ENCODE assay signal across 14 cellular contexts in the genomic region with DNA sequence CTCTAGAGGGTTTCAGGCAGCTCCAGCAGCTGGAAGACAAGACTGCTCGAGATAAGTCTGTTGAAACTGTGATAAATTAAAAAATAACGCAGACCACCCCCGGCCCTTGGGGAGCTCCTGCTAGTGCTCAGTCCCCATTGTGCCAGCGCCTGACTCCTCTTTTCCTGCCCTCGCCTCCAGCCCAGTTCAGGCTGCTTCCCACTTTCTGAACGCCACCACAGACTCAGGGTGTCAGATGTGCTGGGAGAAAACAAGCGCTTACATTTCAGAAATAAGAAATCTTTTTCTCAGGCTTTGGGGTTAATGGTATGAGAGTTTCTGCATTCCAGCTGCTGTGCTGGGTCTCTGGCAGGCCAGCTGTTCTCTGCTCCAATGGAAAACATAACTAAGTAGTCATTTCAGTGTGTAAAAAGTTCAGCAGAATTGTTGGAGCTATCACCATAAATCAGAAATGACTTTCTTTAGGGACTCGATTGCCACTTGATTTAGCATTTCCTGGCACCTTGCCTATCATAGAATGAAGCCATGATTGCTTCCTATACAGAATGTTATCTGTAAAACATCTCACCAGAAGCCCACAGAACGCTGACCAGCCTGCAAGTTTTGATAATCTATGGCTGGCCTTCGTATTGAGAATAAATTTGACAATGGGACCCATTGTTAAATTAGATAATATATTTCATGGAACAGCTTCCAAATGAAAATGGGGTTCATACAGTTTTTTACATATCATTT.
A peak's percentile ranks its signal among the peaks of the same experiment; 100 is the strongest.
DNase-seq lines count a peak whose midpoint lies in the region; FAIRE-seq and TF ChIP-seq lines count a peak whose summit lies in the region.
"Had no signal": no experiment of that assay in that cellular context is flagged by ENCODE, and none has a peak within 500 bp of the region (broad histone marks: within the 10 kb centered on the region; RNA-seq: fewer than 3 reads in every experiment).

No MANE protein-coding gene starts in this region.

- peak; percentile 49 for DNase-seq in EH (ENCODE audit: low read depth)
- DNase-seq in endothelial cell of umbilical vein (ENCODE audit: low read depth, low spot score) = peak; percentile 11
- DNase-seq in hepatic stellate cell (ENCODE audit: low spot score) = peak; percentile 46
- no peak for DNase-seq in DMS153 treated with DMSO at 0.1 percent for 48 hours (lab: John Stamatoyannopoulos, UW; ENCODE audit: unreplicated experiment)
- DNase-seq in T-helper 2 cell = no peak
- DNase-seq in HAP-1 (ENCODE audit: low spot score in 2 of 2) = no peak
- DNase-seq in NCI-H2107 (lab: John Stamatoyannopoulos, UW) = no peak
- DNase-seq: activated CD4-positive, alpha-beta T cell treated with anti-CD3 and anti-CD28 coated beads for 36 hours; activated T-cell treated with anti-CD3 and anti-CD28 coated beads, Interleukin-2, amount 50 U/mL, for 48 hours; kidney glomerular epithelial cell; NCI-H1105 treated with DMSO at 0.1 percent for 48 hours; T-helper 17 cell had no signal

- no peak overlapping the region for H2AFZ ChIP-seq in endothelial cell of umbilical vein (ENCODE audit: low read depth, low read length)

- H3K9me3 ChIP-seq in endothelial cell of umbilical vein (replicated peaks; ENCODE audit: control insufficient read depth, insufficient read depth, low read length) (no peaks in the 10 kb centered on the region), skeletal muscle satellite cell (replicated peaks; ENCODE audit: low read length) (no peaks in the 10 kb centered on the region), HAP-1 (no peaks in the 10 kb centered on the region)
- H3K9me3 ChIP-seq: adrenal gland had no signal

- TF ChIP-seq POLR2A in endothelial cell of umbilical vein (IDR thresholded peaks at IDR 0.05; ENCODE audit: low read depth, low read length) = no peak

- TF ChIP-seq CTCF in endothelial cell of umbilical vein (IDR thresholded peaks at IDR 0.05; ENCODE audit: extremely low read depth in 1 of 2, insufficient read depth in 1 of 2, low read depth in 1 of 2, low read length in 2 of 2) = no peak

- no peaks in the 10 kb centered on the region for H4K20me1 ChIP-seq in endothelial cell of umbilical vein (replicated peaks; ENCODE audit: control insufficient read depth, extremely low read depth, insufficient read depth, low read length)

- H3K4me3 ChIP-seq in endothelial cell of umbilical vein (replicated peaks in 1 of 3; ENCODE audit: insufficient read depth in 1 of 3, low read depth in 1 of 3, low read length in 3 of 3) (no peak overlapping the region), skeletal muscle satellite cell (ENCODE audit: low read length) (no peak overlapping the region), HAP-1 (no peak overlapping the region)
- H3K4me3 ChIP-seq: adrenal gland had no signal

- no TSS peak for BruUV-seq in endothelial cell of umbilical vein (replicated peaks; lab: Mats Ljungman, UMichigan)

- dilution Hi-C loops in endothelial cell of umbilical vein (cut with MboI; ENCODE audit: extremely low pct_ligation_motif_present, low sequenced_read_pairs) = no loop called here

- H3K4me2 ChIP-seq in endothelial cell of umbilical vein (ENCODE audit: insufficient read depth, low read length) = no peak overlapping the region
- peak overlapping the region; percentile 32 for H3K4me2 ChIP-seq in skeletal muscle satellite cell (ENCODE audit: low read length)

- no peaks in the 10 kb centered on the region for H3K36me3 ChIP-seq in endothelial cell of umbilical vein (ENCODE audit: control insufficient read depth in 2 of 2, extremely low read depth in 1 of 2, insufficient read depth in 2 of 2, low read length in 2 of 2)
- no peaks in the 10 kb centered on the region for H3K36me3 ChIP-seq in skeletal muscle satellite cell (ENCODE audit: insufficient read depth, low read length)
- H3K36me3 ChIP-seq in HAP-1 (replicated peaks) = no peaks in the 10 kb centered on the region
- H3K36me3 ChIP-seq: adrenal gland had no signal

- in situ Hi-C loops in HAP-1 (cut with MboI; ENCODE audit: low sequenced_read_pairs) = no loop called here

- no peaks in the 10 kb centered on the region for H3K79me2 ChIP-seq in endothelial cell of umbilical vein (ENCODE audit: control insufficient read depth, insufficient read depth, low read length)

- intact Hi-C loops in endothelial cell of umbilical vein (cut with micrococcal nuclease) = no loop called here

- H3K9ac ChIP-seq in endothelial cell of umbilical vein (replicated peaks; ENCODE audit: extremely low read depth, insufficient read depth, low read length) = no peak overlapping the region
- peak overlapping the region; percentile 34 for H3K9ac ChIP-seq in skeletal muscle satellite cell (ENCODE audit: low read depth, low read length)

- H3K9me1 ChIP-seq in endothelial cell of umbilical vein (replicated peaks; ENCODE audit: control insufficient read depth, extremely low read depth, insufficient read depth, low read length) = no peaks in the 10 kb centered on the region

- POLR2A ChIA-PET in endothelial cell of umbilical vein (lab: Charles Lee) = no interaction called here

- H3K27ac ChIP-seq in endothelial cell of umbilical vein (ENCODE audit: insufficient read depth, low read depth, low read length) = no peak overlapping the region

- H3K4me1 ChIP-seq in endothelial cell of umbilical vein (ENCODE audit: control insufficient read depth, extremely low read depth, insufficient read depth, low read length) = peaks cover 6% of the 10 kb centered on the region
- H3K4me1 ChIP-seq in skeletal muscle satellite cell (ENCODE audit: control insufficient read depth, insufficient read depth, low read length) = peaks cover 31% of the 10 kb centered on the region
- no peaks in the 10 kb centered on the region for H3K4me1 ChIP-seq in HAP-1

- CTCF ChIA-PET in endothelial cell of umbilical vein (lab: Charles Lee) = interaction anchor here (1.2 to 2.5 kb wide), 4 partner anchors 21 to 216 kb away, joined by 3 to 12 read pairs (median 4); no protein-coding TSS in a partner anchor

- no peak for FAIRE-seq in endothelial cell of umbilical vein (lab: Jason Lieb, UNC)

- H3K27me3 ChIP-seq in endothelial cell of umbilical vein (ENCODE audit: control insufficient read depth in 2 of 2, insufficient read depth in 2 of 2, low read length in 2 of 2) (peaks cover 0 to 8% of the 10 kb centered on the region in 2 experiments), skeletal muscle satellite cell (ENCODE audit: control insufficient read depth, insufficient read depth, low read length) (no peaks in the 10 kb centered on the region), HAP-1 (ENCODE audit: low read depth) (no peaks in the 10 kb centered on the region)
- H3K27me3 ChIP-seq: adrenal gland had no signal

TF ChIP-seq in endothelial cell of umbilical vein, 7 proteins besides CTCF, POLR2A, EP300 and RAD21:
- TF ChIP-seq MAX (IDR thresholded peaks at IDR 0.05; ENCODE audit: insufficient read depth, insufficient read length) (no peak), GATA2 (IDR thresholded peaks at IDR 0.05; ENCODE audit: insufficient read depth, insufficient read length, low read depth, low read length) (no peak), FOS (IDR thresholded peaks at IDR 0.05; ENCODE audit: borderline replicate concordance, insufficient read depth, low read length) (no peak), EZH2 (IDR thresholded peaks at IDR 0.05; ENCODE audit: borderline replicate concordance, low read depth, low read length, severe bottlenecking) (no peak), POLR2AphosphoS5 (IDR thresholded peaks at IDR 0.05; ENCODE audit: insufficient read depth, low read depth, low read length) (no peak), JUN (IDR thresholded peaks at IDR 0.05; ENCODE audit: borderline replicate concordance, insufficient read depth, insufficient read length, low read depth) (no peak), MYC (IDR thresholded peaks at IDR 0.05; ENCODE audit: low read depth, low read length) (no peak)

Comparison
In these comparisons a context has a peak if more than half of its experiments do, and no peak if none do; other contexts are left out.
1. DNase-seq: peak in EH (single experiment), endothelial cell of umbilical vein (single experiment) and hepatic stellate cell (single experiment); none in DMS153 treated with DMSO at 0.1 percent for 48 hours (single experiment), T-helper 2 cell (0 of 5), HAP-1 (0 of 2) and NCI-H2107 (single experiment).